ENCODE assay signal across 27 cellular contexts in genomic region chr14:94775082-94775874, GRCh38. TPM values are rescaled to one million over a fixed set of nuclear protein-coding genes. Genes with fewer than 3 reads are reported as not detected.
DNase-seq lines count a peak whose midpoint lies in the region; FAIRE-seq and TF ChIP-seq lines count a peak whose summit lies in the region.
"Had no signal": no experiment of that assay in that cellular context is flagged by ENCODE, and none has a peak within 500 bp of the region (broad histone marks: within the 10 kb centered on the region; RNA-seq: fewer than 3 reads in every experiment).

No MANE protein-coding gene starts in this region.

- H3K27ac ChIP-seq in GM23248, result no peak overlapping the region
- no peak overlapping the region for H3K27ac ChIP-seq in astrocyte (ENCODE audit: low read depth, low read length)
- H3K27ac ChIP-seq in kidney (ENCODE audit: low read depth in 2 of 2, low read length in 2 of 2), result no peak overlapping the region
- H3K27ac ChIP-seq in thyroid gland, result no peak overlapping the region
- H3K27ac ChIP-seq: heart left ventricle, lower lobe of right lung, neutrophil, psoas muscle, tibial artery had no signal

- FAIRE-seq in astrocyte (lab: Jason Lieb, UNC) (no peak), kidney (lab: Jason Lieb, UNC) (no peak)

- H3K4me3 ChIP-seq in GM23248, result no peak overlapping the region
- peak overlapping the region; percentile 25 for H3K4me3 ChIP-seq in astrocyte (ENCODE audit: insufficient read depth, low read depth, low read length)
- no peak overlapping the region for H3K4me3 ChIP-seq in kidney (ENCODE audit: low read length in 2 of 2)
- H3K4me3 ChIP-seq in thyroid gland (replicated peaks in 1 of 3), result no peak overlapping the region
- H3K4me3 ChIP-seq: heart left ventricle, lower lobe of right lung, psoas muscle, tibial artery had no signal

- H3K9me3 ChIP-seq in GM23248 (ENCODE audit: low read depth) (no peaks in the 10 kb centered on the region), astrocyte (ENCODE audit: insufficient read depth, low read depth, low read length) (peaks cover 5% of the 10 kb centered on the region), kidney (ENCODE audit: control insufficient read depth in 1 of 2, low read length in 2 of 2) (no peaks in the 10 kb centered on the region), thyroid gland (no peaks in the 10 kb centered on the region)
- H3K9me3 ChIP-seq: heart left ventricle, lower lobe of right lung, neutrophil, psoas muscle, tibial artery had no signal

- intact Hi-C loops in kidney (cut with DNase I), result no loop called here
- intact Hi-C loops in thyroid gland (cut with DNase I), result no loop called here

- peaks cover 16% of the 10 kb centered on the region for H3K9me3 Mint-ChIP-seq in astrocyte (ENCODE audit: unreplicated experiment)
- H3K9me3 Mint-ChIP-seq: activated CD4-positive, alpha-beta memory T cell treated with anti-CD3 and anti-CD28 coated beads for 36 hours had no signal

- H4K20me1 ChIP-seq in GM23248 (ENCODE audit: insufficient read depth) (no peaks in the 10 kb centered on the region), astrocyte (ENCODE audit: insufficient read depth, low read length) (peaks cover 3% of the 10 kb centered on the region)

- peaks cover 75% of the 10 kb centered on the region for H3K27me3 Mint-ChIP-seq in astrocyte (ENCODE audit: low read depth, unreplicated experiment)

- peaks cover 2% of the 10 kb centered on the region for H3K36me3 Mint-ChIP-seq in astrocyte (ENCODE audit: low read depth, unreplicated experiment)

- TF ChIP-seq CTCF in astrocyte (IDR thresholded peaks at IDR 0.05; ENCODE audit: insufficient read depth, low read depth, low read length), result no peak
- no peak for TF ChIP-seq CTCF in kidney (IDR thresholded peaks at IDR 0.05; ENCODE audit: borderline replicate concordance, extremely low read depth, insufficient read depth)
- no peak for TF ChIP-seq CTCF in thyroid gland (IDR thresholded peaks at IDR 0.05)

- peak overlapping the region; percentile 60; the same call in 1 of the 2 replicates for H2AFZ ChIP-seq in GM23248
- no peak overlapping the region for H2AFZ ChIP-seq in astrocyte (ENCODE audit: low read depth, low read length)

- TF ChIP-seq POLR2A in thyroid gland (IDR thresholded peaks at IDR 0.05), result no peak

- H3K79me2 ChIP-seq in GM23248 (ENCODE audit: insufficient read depth) (no peaks in the 10 kb centered on the region), astrocyte (ENCODE audit: insufficient read depth, low read length) (no peaks in the 10 kb centered on the region)

- DNase-seq in EL, result peak; percentile 22
- no peak for DNase-seq in GM23248
- DNase-seq in astrocyte (ENCODE audit: low read depth), result no peak
- peak; percentile 31 for DNase-seq in kidney
- DNase-seq in activated gamma-delta T cell treated with Interleukin-2 at 50 U/mL for 16 hours, result no peak
- DNase-seq in thyroid gland, result no peak
- DNase-seq in NCI-H128 (lab: John Stamatoyannopoulos, UW; ENCODE audit: unreplicated experiment), result no peak
- no peak for DNase-seq in iPS-NIHi7 (ENCODE audit: extremely low spot score)
- DNase-seq: activated B cell treated with CpG ODN at 0.5 μM for 24 hours; activated CD4-positive, alpha-beta memory T cell treated with anti-CD3 and anti-CD28 coated beads for 36 hours; activated naive CD4-positive, alpha-beta T cell; activated T-cell treated with anti-CD3 and anti-CD28 coated beads for 4 hours; caudate nucleus; CD4-positive, alpha-beta memory T cell; heart left ventricle; HFFc6; islet precursor cell; lower lobe of right lung; NCI-H1092; NCI-H2029 treated with DMSO at 0.1 percent for 48 hours; NK-92 treated with Interleukin-12 subunit alpha and Interleukin-12 subunit beta, amount 100 ng/mL, for 24 hours; psoas muscle; stimulated activated CD4-positive, alpha-beta T cell treated with anti-CD3 and anti-CD28 coated beads, Interleukin-2, amount 100 ng/mL, for 48 hours; stimulated activated naive CD8-positive, alpha-beta T cell treated with anti-CD3 and anti-CD28 coated beads, Interleukin-15, Interleukin-2, amounts not matched to agents 100 U/mL and 50 U/mL, for 24 hours; tibial artery had no signal

- H3K27me3 ChIP-seq in GM23248 (replicated peaks; ENCODE audit: insufficient read depth) (peaks cover 24% of the 10 kb centered on the region), astrocyte (ENCODE audit: insufficient read depth, low read length) (peaks cover 62% of the 10 kb centered on the region), thyroid gland (peaks cover 39% of the 10 kb centered on the region)

- 73 to 78% methylated on average over 20 of the region's 20 CpGs for WGBS in GM23248 (ENCODE audit: low coverage in 1 of 2, low lambda C conversion rate in 2 of 2, missing lambda C conversion rate in 2 of 2), 2 experiments
- 35 to 38% methylated on average over 20 of the region's 20 CpGs for WGBS in thyroid gland, 2 donors

- in situ Hi-C loops in GM23248 (cut with MboI), result no loop called here

- H3K4me2 ChIP-seq in GM23248 (ENCODE audit: unreplicated experiment) (peak overlapping the region; percentile 1), astrocyte (ENCODE audit: low read length) (peak overlapping the region; percentile 72)

- H3K36me3 ChIP-seq in GM23248 (ENCODE audit: low read depth) (no peaks in the 10 kb centered on the region), astrocyte (ENCODE audit: insufficient read depth, low read length) (no peaks in the 10 kb centered on the region), kidney (ENCODE audit: control insufficient read depth in 1 of 2, insufficient read depth in 2 of 2, low read length in 2 of 2) (no peaks in the 10 kb centered on the region), thyroid gland (no peaks in the 10 kb centered on the region)
- H3K36me3 ChIP-seq: heart left ventricle, lower lobe of right lung, neutrophil, tibial artery had no signal

- no peaks in the 10 kb centered on the region for H3K4me1 Mint-ChIP-seq in astrocyte (ENCODE audit: low read depth, unreplicated experiment)

- peak overlapping the region; percentile 23 for H3K4me3 Mint-ChIP-seq in astrocyte (ENCODE audit: unreplicated experiment)
- H3K4me3 Mint-ChIP-seq: activated B cell treated with CpG ODN at 0.5 μM for 24 hours; activated CD4-positive, alpha-beta memory T cell treated with anti-CD3 and anti-CD28 coated beads for 36 hours; CD4-positive, alpha-beta memory T cell; HFFc6 had no signal

- H3F3A ChIP-seq in GM23248 (ENCODE audit: insufficient read depth), result no peaks in the 10 kb centered on the region

- H3K27ac Mint-ChIP-seq in astrocyte (ENCODE audit: unreplicated experiment), result no peak overlapping the region
- H3K27ac Mint-ChIP-seq: activated B cell treated with CpG ODN at 0.5 μM for 24 hours; activated CD4-positive, alpha-beta memory T cell treated with anti-CD3 and anti-CD28 coated beads for 36 hours; HFFc6 had no signal

- no peaks in the 10 kb centered on the region for H3K9me2 ChIP-seq in GM23248 (ENCODE audit: insufficient read depth)

- H3K4me1 ChIP-seq in GM23248 (ENCODE audit: insufficient read depth) (peaks cover 9% of the 10 kb centered on the region; the same call in 1 of the 2 replicates), astrocyte (ENCODE audit: insufficient read depth, low read length) (peaks cover 8% of the 10 kb centered on the region), kidney (ENCODE audit: control insufficient read depth in 1 of 2, insufficient read depth in 1 of 2, low read depth in 1 of 2, low read length in 2 of 2) (no peaks in the 10 kb centered on the region), thyroid gland (peaks cover 0 to 3% of the 10 kb centered on the region in 2 donors)
- H3K4me1 ChIP-seq: lower lobe of right lung, psoas muscle had no signal

- no peak overlapping the region for H3K9ac ChIP-seq in GM23248
- H3K9ac ChIP-seq in astrocyte (ENCODE audit: low read length), result no peak overlapping the region
- H3K9ac ChIP-seq in kidney (ENCODE audit: low read length in 2 of 2), result no peak overlapping the region

RNA-seq across cellular contexts. Expression of gene GSC, which starts 5.4 kb away (rescaled TPM):
- 1.1 and 2.3 TPM in 2 replicates for total RNA-seq in GM23248 (2014; rRNA removed; shearing (Covaris generic))
- polyA plus RNA-seq in GM23248 (2016; fragmentation: Nextera tagmentation; extraction: Ambion mirVana), result 1.3 and 1.9 TPM in 2 replicates
- not detected in 2 replicates for total RNA-seq in astrocyte
- total RNA-seq in kidney, result not detected
- polyA plus RNA-seq in kidney (ENCODE audit: insufficient read depth, low read depth, low replicate concordance), result not detected
- 10 to 100 TPM in 1 of 4 donors, 1 to 10 TPM in 3; 3.6 to 11.0 (median 4.7) TPM for total RNA-seq in thyroid gland
- total RNA-seq: activated B cell treated with CpG ODN at 0.5 μM for 24 hours; activated CD4-positive, alpha-beta memory T cell treated with anti-CD3 and anti-CD28 coated beads for 36 hours; dermis microvascular lymphatic vessel endothelial cell; HFFc6 had no signal
- polyA plus RNA-seq: CD4-positive, alpha-beta memory T cell had no signal

Comparison
In these comparisons a context has a peak if more than half of its experiments do, and no peak if none do; other contexts are left out.
1. DNase-seq: peak in EL (single experiment) and kidney (single experiment); none in GM23248 (single experiment), astrocyte (single experiment), activated gamma-delta T cell treated with Interleukin-2 at 50 U/mL for 16 hours (single experiment), thyroid gland (0 of 2), NCI-H128 (single experiment) and iPS-NIHi7 (single experiment).